1 cellular context compared by ENCODE assay signal in genomic region chr3:149086232-149086988, GRCh38.
TF ChIP-seq lines count a peak whose summit lies in the region.

HLTF (minus strand) TSS chr3:149086533; CDS start chr3:149086336, 197 bp downstream.

TF ChIP-seq in HepG2, 621 proteins besides CTCF, POLR2A, EP300 and RAD21 (continued from another document and continues in another):
- TF ChIP-seq KIAA2018 (CRISPR knock-in tag; IDR thresholded peaks at IDR 0.05; ENCODE audit: borderline replicate concordance) (peak; percentile 77; the same call in 1 of the 2 replicates), ZBTB44 (CRISPR knock-in tag; IDR thresholded peaks at IDR 0.05) (peak; percentile 83; the same call in 1 of the 2 replicates), BATF2 (CRISPR knock-in tag; IDR thresholded peaks at IDR 0.05) (peak; percentile 73; the same call in 1 of the 2 replicates), RNF2 (conservative IDR thresholded peaks at IDR 0.05; ENCODE audit: low read depth) (peak; percentile 90), CHD2 (IDR thresholded peaks at IDR 0.05; ENCODE audit: low read depth, low read length) (peak; percentile 68; the same call in 1 of the 2 replicates), ZNF740 (CRISPR knock-in tag; IDR thresholded peaks at IDR 0.05) (0 out of 2 replicates have a peak, but pooled peaks have one; percentile 59), MAFK (conservative IDR thresholded peaks at IDR 0.05 in 1 of 2, IDR thresholded peaks at IDR 0.05 in 1 of 2; ENCODE audit: low read length in 2 of 2) (no peak), ZNF3 (CRISPR knock-in tag; IDR thresholded peaks at IDR 0.05) (no peak), DZIP1 (CRISPR knock-in tag; IDR thresholded peaks at IDR 0.05) (no peak), NFE2L2 (IDR thresholded peaks at IDR 0.05; ENCODE audit: low read length) (no peak), ZNF407 (CRISPR knock-in tag; IDR thresholded peaks at IDR 0.05; ENCODE audit: not compliant biosample characterization) (peak; percentile 89), PRDM10 (CRISPR knock-in tag; IDR thresholded peaks at IDR 0.05; ENCODE audit: low read depth) (0 out of 2 replicates have a peak, but pooled peaks have one; percentile 48), ZNF274 (CRISPR knock-in tag; IDR thresholded peaks at IDR 0.05) (peak; percentile 83), TOE1 (CRISPR knock-in tag; IDR thresholded peaks at IDR 0.05) (peak; percentile 86), ARNTL (CRISPR knock-in tag; IDR thresholded peaks at IDR 0.05) (peak; percentile 66), ZNF101 (CRISPR knock-in tag; IDR thresholded peaks at IDR 0.05; ENCODE audit: borderline replicate concordance, low read depth) (0 out of 2 replicates have a peak, but pooled peaks have one; percentile 73), CREM (IDR thresholded peaks at IDR 0.05) (peak; percentile 66), CREM (CRISPR knock-in tag; IDR thresholded peaks at IDR 0.05) (no peak)
